Comparison of ENCODE assay signal across 1 cellular context in genomic region chr11:46319074-46319453, GRCh38.
TF ChIP-seq lines count a peak whose summit lies in the region.

No MANE protein-coding gene starts in this region.

TF ChIP-seq in GM12878, 131 proteins besides CTCF, POLR2A, EP300 and RAD21:
- TF ChIP-seq MTA2 (IDR thresholded peaks at IDR 0.05; ENCODE audit: low read depth) (no peak), GABPA (IDR thresholded peaks at IDR 0.05; ENCODE audit: low read depth) (no peak), REST (IDR thresholded peaks at IDR 0.05; ENCODE audit: low read depth, low read length) (no peak), IKZF2 (IDR thresholded peaks at IDR 0.05) (no peak), YY1 (IDR thresholded peaks at IDR 0.05; ENCODE audit: low read depth, low read length) (no peak)
